In the genomic region with DNA sequence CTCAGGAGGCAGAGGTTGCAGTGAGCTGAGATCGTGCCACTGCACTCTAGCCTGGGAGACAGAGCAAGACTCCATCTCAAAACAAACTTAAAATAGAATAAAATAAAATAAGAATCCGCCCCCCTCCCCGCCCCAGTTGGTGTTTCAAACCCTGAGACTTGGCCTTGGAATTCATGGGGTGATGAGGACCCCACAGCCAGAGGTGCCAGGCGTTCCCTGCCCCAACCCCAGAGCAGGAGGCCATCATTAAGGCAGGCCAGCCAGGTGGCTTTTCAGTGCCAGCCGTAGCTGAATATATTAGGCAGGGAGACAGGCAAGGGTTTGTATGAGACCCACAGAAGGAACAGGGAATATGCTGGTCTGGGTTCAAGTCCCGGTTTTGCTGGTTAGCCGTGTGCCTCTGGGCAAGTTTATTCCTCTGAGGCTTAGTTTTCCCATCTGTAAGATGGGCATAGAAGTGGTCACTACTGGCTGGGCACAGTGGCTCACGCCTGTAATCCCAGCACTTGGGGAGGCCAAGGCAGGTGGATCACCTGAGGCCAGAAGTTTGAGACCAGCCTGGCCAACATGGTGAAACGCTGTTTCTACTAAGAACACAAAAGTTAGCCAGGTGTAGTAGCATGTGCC, we compare ENCODE assay signal across 29 cellular contexts. TPM values are rescaled to one million over a fixed set of nuclear protein-coding genes. Genes with fewer than 3 reads are reported as not detected.
"Had no signal": no experiment of that assay in that cellular context is flagged by ENCODE, and none has a peak within 500 bp of the region (broad histone marks: within the 10 kb centered on the region; RNA-seq: fewer than 3 reads in every experiment).

No MANE protein-coding gene starts in this region.

- H3K27me3 ChIP-seq: body of pancreas, colonic mucosa had no signal

- H3K27ac ChIP-seq: body of pancreas, colonic mucosa, WERI-Rb-1 had no signal

- ATAC-seq: activated CD4-positive, CD25-positive, alpha-beta regulatory T cell treated with anti-CD3 and anti-CD28 coated beads, Interleukin-2, amount 50 U/mL, for 24 hours; activated CD8-positive, alpha-beta T cell treated with anti-CD3 and anti-CD28 coated beads for 36 hours; activated T-cell treated with anti-CD3 and anti-CD28 coated beads, Interleukin-2, amount 50 U/mL, for 4 hours; activated T-helper 17 cell treated with anti-CD3 and anti-CD28 coated beads, Interleukin-2, amount 50 U/mL, for 72 hours; body of pancreas; esophagus mucosa; T-helper 17 cell had no signal

- H3K4me3 ChIP-seq: body of pancreas, colonic mucosa had no signal

- H3K9me3 ChIP-seq: body of pancreas, colonic mucosa had no signal

- DNase-seq: activated B cell treated with CpG ODN at 0.5 μM for 24 hours; activated CD4-positive, alpha-beta T cell treated with anti-CD3 and anti-CD28 coated beads for 48 hours; activated CD4-positive, alpha-beta T cell treated with anti-CD3 and anti-CD28 coated beads, Interleukin-2, amount 50 U/mL, for 1 hour; activated CD4-positive, alpha-beta T cell treated with anti-CD3 and anti-CD28 coated beads, Interleukin-2, amount 50 U/mL, for 48 hours; activated CD8-positive, alpha-beta memory T cell treated with anti-CD3 and anti-CD28 coated beads for 24 hours; activated CD8-positive, alpha-beta T cell treated with anti-CD3 and anti-CD28 coated beads for 36 hours; activated effector memory CD4-positive, alpha-beta T cell treated with Interleukin-2 at 50 U/mL for 16 hours; activated gamma-delta T cell treated with Interleukin-2 at 50 U/mL for 16 hours; activated naive CD4-positive, alpha-beta T cell treated with anti-CD3 and anti-CD28 coated beads, Interleukin-2, amount 50 U/mL, for 16 hours; activated naive CD4-positive, alpha-beta T cell treated with Interleukin-2 at 50 U/mL for 16 hours; activated T-cell treated with anti-CD3 and anti-CD28 coated beads, Interleukin-2, amount 50 U/mL, for 4 hours; amniotic stem cell; aorta; body of pancreas; central memory CD4-positive, alpha-beta T cell; cerebellar nuclear complex; colonic mucosa; effector memory CD4-positive, alpha-beta T cell; foreskin fibroblast; glutamatergic neuron; T-helper 1 cell; T-helper 17 cell; T1000; WERI-Rb-1 had no signal

- H3K36me3 ChIP-seq: colonic mucosa had no signal

- H3K4me1 ChIP-seq: colonic mucosa had no signal

RNA-seq across cellular contexts. Expression of a gene that starts 12.3 kb away (rescaled TPM):
- total RNA-seq: activated B cell treated with CpG ODN at 0.5 μM for 24 hours, dermis microvascular lymphatic vessel endothelial cell, esophagus mucosa, frontal cortex had no signal
